31 cellular contexts compared by ENCODE assay signal in the genomic region with DNA sequence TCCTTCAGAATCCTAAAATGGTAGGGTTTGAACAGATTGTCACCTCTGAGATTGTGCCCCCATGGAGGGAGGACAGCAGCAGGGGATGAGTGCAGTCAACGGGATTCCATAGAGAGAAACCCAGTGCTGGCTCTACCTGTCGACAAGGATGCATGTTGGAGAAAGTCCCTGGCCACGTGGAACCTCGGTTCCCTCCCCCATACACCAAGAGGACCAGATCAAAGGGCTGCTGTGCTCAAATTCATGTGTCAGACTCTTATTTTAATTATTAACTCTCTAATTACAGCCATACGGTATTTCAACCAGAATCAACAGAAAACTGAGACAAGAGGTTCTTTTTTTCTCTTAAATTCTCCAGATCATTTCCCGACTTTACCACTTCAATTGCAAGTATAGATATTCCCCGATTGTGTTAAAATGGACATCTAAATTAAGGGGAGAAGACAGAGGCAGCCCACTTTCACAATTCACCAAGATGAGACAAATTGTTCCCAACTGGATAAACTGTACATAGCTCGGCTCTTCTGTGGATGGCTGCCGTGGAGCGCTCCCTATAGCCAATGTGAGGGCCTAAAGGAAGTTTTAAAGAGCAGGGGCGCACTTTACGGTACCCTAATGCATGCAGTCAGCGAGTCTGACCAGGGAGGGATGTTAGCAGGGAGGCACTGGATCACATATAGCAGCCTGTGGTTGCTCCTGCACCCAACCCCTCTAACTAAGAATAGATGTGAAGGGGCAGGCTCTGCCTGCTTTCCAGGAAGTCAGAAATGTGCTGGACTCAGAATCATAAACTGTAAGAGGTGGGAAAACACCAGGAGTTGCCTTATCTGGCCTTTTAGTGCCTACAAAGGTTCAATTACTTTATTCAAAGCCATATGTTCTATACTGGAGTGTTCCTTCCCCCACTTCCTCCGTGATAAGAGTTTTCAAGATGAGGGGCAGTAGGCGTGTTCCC.
"Had no signal": no experiment of that assay in that cellular context is flagged by ENCODE, and none has a peak within 500 bp of the region (broad histone marks: within the 10 kb centered on the region; RNA-seq: fewer than 3 reads in every experiment).

No MANE protein-coding gene starts in this region.

- H3K36me3 Mint-ChIP-seq: mesothelial cell of epicardium; naive thymus-derived CD4-positive, alpha-beta T cell; stimulated activated effector memory CD8-positive, alpha-beta T cell treated with anti-CD3 and anti-CD28 coated beads, Interleukin-12 subunit alpha, Interleukin-12 subunit beta, amount 100 ng/mL, for 72 hours; type B pancreatic cell; WTC11 had no signal

- ATAC-seq: effector memory CD8-positive, alpha-beta T cell; gastrocnemius medialis; heart left ventricle; left ventricle myocardium superior; naive thymus-derived CD4-positive, alpha-beta T cell; psoas muscle; WTC11 had no signal

- H3K79me2 ChIP-seq: parathyroid adenoma had no signal

- H2AFZ ChIP-seq: neural progenitor cell, parathyroid adenoma had no signal

- H3K36me3 ChIP-seq: gastrocnemius medialis, heart left ventricle, neural progenitor cell, right atrium auricular region, thoracic aorta, vagina had no signal

- H3K27ac ChIP-seq: gastrocnemius medialis, heart left ventricle, neural progenitor cell, parathyroid adenoma, psoas muscle, right atrium auricular region, thoracic aorta, vagina had no signal

- H3K4me1 ChIP-seq: gastrocnemius medialis, heart left ventricle, parathyroid adenoma, psoas muscle, right atrium auricular region had no signal

- H3K9me3 ChIP-seq: gastrocnemius medialis, heart left ventricle, psoas muscle, right atrium auricular region, thoracic aorta, vagina had no signal

- H3K4me3 ChIP-seq: gastrocnemius medialis, heart left ventricle, neural progenitor cell, psoas muscle, right atrium auricular region, thoracic aorta, vagina had no signal

- H3K27ac Mint-ChIP-seq: activated CD4-positive, alpha-beta memory T cell treated with anti-CD3 and anti-CD28 coated beads, Interleukin-2, amount 10 ng/mL, durations not matched to agents 7 days and 5 days; activated CD4-positive, alpha-beta T cell treated with anti-CD3 and anti-CD28 coated beads, Interleukin-2, amount 10 ng/mL, durations not matched to agents 7 days and 5 days; activated T-cell treated with anti-CD3 and anti-CD28 coated beads, Interleukin-2, amount 50 U/mL, for 24 hours; effector memory CD8-positive, alpha-beta T cell; mesothelial cell of epicardium; naive thymus-derived CD4-positive, alpha-beta T cell; neural progenitor cell; stimulated activated effector memory CD8-positive, alpha-beta T cell treated with anti-CD3 and anti-CD28 coated beads, Interleukin-12 subunit alpha, Interleukin-12 subunit beta, amount 100 ng/mL, for 72 hours; stimulated activated naive CD8-positive, alpha-beta T cell treated with anti-CD3 and anti-CD28 coated beads, Interleukin-15, Interleukin-2, amounts not matched to agents 100 ng/mL and 50 ng/mL, for 24 hours; type B pancreatic cell; WTC11 had no signal

- H3K4me3 Mint-ChIP-seq: activated CD4-positive, alpha-beta memory T cell treated with anti-CD3 and anti-CD28 coated beads, Interleukin-2, amount 10 ng/mL, durations not matched to agents 7 days and 5 days; activated CD4-positive, alpha-beta T cell treated with anti-CD3 and anti-CD28 coated beads, Interleukin-2, amount 10 ng/mL, durations not matched to agents 7 days and 5 days; activated T-cell treated with anti-CD3 and anti-CD28 coated beads, Interleukin-2, amount 50 U/mL, for 24 hours; effector memory CD8-positive, alpha-beta T cell; mesothelial cell of epicardium; naive thymus-derived CD4-positive, alpha-beta T cell; neural progenitor cell; stimulated activated effector memory CD8-positive, alpha-beta T cell treated with anti-CD3 and anti-CD28 coated beads, Interleukin-12 subunit alpha, Interleukin-12 subunit beta, amount 100 ng/mL, for 72 hours; stimulated activated naive CD8-positive, alpha-beta T cell treated with anti-CD3 and anti-CD28 coated beads, Interleukin-15, Interleukin-2, amounts not matched to agents 100 ng/mL and 50 ng/mL, for 24 hours; type B pancreatic cell; WTC11 had no signal

- H3K9ac ChIP-seq: neural progenitor cell, parathyroid adenoma had no signal

- H3K27me3 ChIP-seq: gastrocnemius medialis, heart left ventricle, neural progenitor cell, right atrium auricular region, vagina had no signal

- DNase-seq: activated CD4-positive, alpha-beta memory T cell treated with anti-CD3 and anti-CD28 coated beads, Interleukin-2, amount 10 ng/mL, durations not matched to agents 7 days and 5 days; activated CD4-positive, alpha-beta T cell treated with anti-CD3 and anti-CD28 coated beads for 1 hour; activated CD4-positive, alpha-beta T cell treated with anti-CD3 and anti-CD28 coated beads, Interleukin-2, amount 10 ng/mL, durations not matched to agents 7 days and 5 days; activated CD8-positive, alpha-beta memory T cell treated with anti-CD3 and anti-CD28 coated beads, Interleukin-2, amount 50 U/mL, for 48 hours; activated gamma-delta T cell treated with Interleukin-2 at 50 U/mL for 16 hours; activated naive CD4-positive, alpha-beta T cell treated with anti-CD3 and anti-CD28 coated beads, Interleukin-2, amount 50 U/mL, for 16 hours; activated T-cell treated with anti-CD3 and anti-CD28 coated beads, Interleukin-2, amount 50 U/mL, for 24 hours; amniotic stem cell; cortex of kidney; effector memory CD8-positive, alpha-beta T cell; erythroblast; gastrocnemius medialis; heart left ventricle; left ventricle myocardium superior; mammary epithelial cell; naive thymus-derived CD4-positive, alpha-beta T cell; occipital lobe; psoas muscle; stimulated activated CD4-positive, alpha-beta T cell treated with anti-CD3 and anti-CD28 coated beads, Interleukin-12 subunit alpha, Interleukin-12 subunit beta, amount 100 ng/mL, for 4 hours; stimulated activated CD4-positive, alpha-beta T cell treated with anti-CD3 and anti-CD28 coated beads, Interleukin-4, amount 100 ng/mL, for 24 hours; T-helper 2 cell had no signal

- H3K4me2 ChIP-seq: neural progenitor cell had no signal

- H3K9me3 Mint-ChIP-seq: activated CD4-positive, alpha-beta T cell treated with anti-CD3 and anti-CD28 coated beads, Interleukin-2, amount 10 ng/mL, durations not matched to agents 7 days and 5 days; activated T-cell treated with anti-CD3 and anti-CD28 coated beads, Interleukin-2, amount 50 U/mL, for 24 hours; effector memory CD8-positive, alpha-beta T cell; mesothelial cell of epicardium; neural progenitor cell; stimulated activated effector memory CD8-positive, alpha-beta T cell treated with anti-CD3 and anti-CD28 coated beads, Interleukin-12 subunit alpha, Interleukin-12 subunit beta, amount 100 ng/mL, for 72 hours; type B pancreatic cell; WTC11 had no signal
